ENCODE assay signal across 8 cellular contexts in genomic region chr9:68802525-68803015, GRCh38.
A peak's percentile ranks its signal among the peaks of the same experiment; 100 is the strongest.
DNase-seq lines count a peak whose midpoint lies in the region; ATAC-seq, FAIRE-seq and TF ChIP-seq lines count a peak whose summit lies in the region.

No MANE protein-coding gene starts in this region.

- ATAC-seq in GM19328 (IDR thresholded peaks at IDR 0.05; ENCODE audit: unreplicated experiment) (peak; percentile 95), HG03025 (IDR thresholded peaks at IDR 0.05; ENCODE audit: low FRiP score, unreplicated experiment) (peak; percentile 92)

- no peak for TF ChIP-seq POLR2A in GM12892 (IDR thresholded peaks at IDR 0.05; ENCODE audit: low read depth, low read length)

- in situ Hi-C loops in G401 (cut with HindIII; ENCODE audit: low sequenced_read_pairs): no loop called here

- DNase-seq in GM12892 (ENCODE audit: insufficient read length): peak; percentile 25
- peak; percentile 58 to 65 for DNase-seq in activated T-cell treated with anti-CD3 and anti-CD28 coated beads, Interleukin-2, amount 50 U/mL, for 48 hours
- no peak for DNase-seq in putamen (ENCODE audit: low spot score)
- no peak for DNase-seq in G401 (ENCODE audit: low spot score)
- no peak for DNase-seq in ecto neural progenitor cell (ENCODE audit: low spot score)
- no peak for DNase-seq in NCI-H2107 (lab: John Stamatoyannopoulos, UW)

- peak; percentile 98 for FAIRE-seq in GM12892 (lab: Jason Lieb, UNC)

Comparison
In these comparisons a context has a peak if more than half of its experiments do, and no peak if none do; other contexts are left out.
1. DNase-seq: peak in GM12892 (single experiment) and activated T-cell treated with anti-CD3 and anti-CD28 coated beads, Interleukin-2, amount 50 U/mL, for 48 hours (2 of 2); none in putamen (single experiment), G401 (single experiment), ecto neural progenitor cell (single experiment) and NCI-H2107 (single experiment).